Comparison of ENCODE assay signal across 21 cellular contexts in genomic region chr6:11012976-11013375, GRCh38. TPM values are rescaled to one million over a fixed set of nuclear protein-coding genes. Genes with fewer than 3 reads are reported as not detected.
"Had no signal": no experiment of that assay in that cellular context is flagged by ENCODE, and none has a peak within 500 bp of the region (broad histone marks: within the 10 kb centered on the region; RNA-seq: fewer than 3 reads in every experiment).

No MANE protein-coding gene starts in this region.

- H3K36me3 Mint-ChIP-seq: activated CD4-positive, alpha-beta memory T cell treated with anti-CD3 and anti-CD28 coated beads for 36 hours; immature natural killer cell had no signal

- H3K4me3 ChIP-seq: cardiac muscle cell, left lung, upper lobe of right lung had no signal

- H3K9me3 ChIP-seq: left lung, upper lobe of right lung had no signal

- H3K27ac ChIP-seq: cardiac muscle cell, foreskin keratinocyte, left lung, upper lobe of right lung had no signal

- H3K27ac Mint-ChIP-seq: activated CD4-positive, alpha-beta memory T cell treated with anti-CD3 and anti-CD28 coated beads for 36 hours; activated naive CD4-positive, alpha-beta T cell treated with anti-CD3 and anti-CD28 coated beads for 36 hours; dendritic cell treated with granulocyte-macrophage colony-stimulating factor and Interleukin-4, amounts not matched to agents 40 ng/mL and 50 ng/mL, for 4 days; immature natural killer cell; nephron progenitor cell had no signal

- H3K4me1 Mint-ChIP-seq: immature natural killer cell had no signal

- DNase-seq: activated CD4-positive, alpha-beta memory T cell treated with anti-CD3 and anti-CD28 coated beads for 36 hours; activated CD4-positive, alpha-beta T cell treated with anti-CD3 and anti-CD28 coated beads for 48 hours; activated effector memory CD4-positive, alpha-beta T cell treated with Interleukin-2 at 50 U/mL for 16 hours; activated naive CD4-positive, alpha-beta T cell treated with anti-CD3 and anti-CD28 coated beads for 36 hours; activated T-cell treated with anti-CD3 and anti-CD28 coated beads, Interleukin-2, amount 50 U/mL, for 48 hours; effector CD4-positive, alpha-beta T cell; foreskin keratinocyte; immature natural killer cell; left lung; mammary epithelial cell; nephron progenitor cell; retina; stimulated activated CD4-positive, alpha-beta T cell treated with anti-CD3 and anti-CD28 coated beads, Interleukin-12 subunit alpha, Interleukin-12 subunit beta, amount 100 ng/mL, for 4 hours; stimulated activated CD4-positive, alpha-beta T cell treated with anti-CD3 and anti-CD28 coated beads, Interleukin-4, amount 100 ng/mL, for 4 hours; stimulated activated naive CD8-positive, alpha-beta T cell treated with anti-CD3 and anti-CD28 coated beads, Interleukin-15, Interleukin-2, amounts not matched to agents 100 U/mL and 50 U/mL, for 24 hours; T-helper 2 cell; upper lobe of right lung had no signal

- FAIRE-seq: endometrium had no signal

- H3K4me3 Mint-ChIP-seq: activated CD4-positive, alpha-beta memory T cell treated with anti-CD3 and anti-CD28 coated beads for 36 hours; activated naive CD4-positive, alpha-beta T cell treated with anti-CD3 and anti-CD28 coated beads for 36 hours; dendritic cell treated with granulocyte-macrophage colony-stimulating factor and Interleukin-4, amounts not matched to agents 40 ng/mL and 50 ng/mL, for 4 days; immature natural killer cell; nephron progenitor cell had no signal

- H3K9me3 Mint-ChIP-seq: activated CD4-positive, alpha-beta memory T cell treated with anti-CD3 and anti-CD28 coated beads for 36 hours; activated naive CD4-positive, alpha-beta T cell treated with anti-CD3 and anti-CD28 coated beads for 36 hours; dendritic cell treated with granulocyte-macrophage colony-stimulating factor and Interleukin-4, amounts not matched to agents 40 ng/mL and 50 ng/mL, for 4 days; immature natural killer cell; nephron progenitor cell had no signal

- H3K4me1 ChIP-seq: left lung had no signal

- H3K27me3 ChIP-seq: cardiac muscle cell, foreskin keratinocyte had no signal

- H3K36me3 ChIP-seq: cardiac muscle cell, left lung, upper lobe of right lung had no signal

RNA-seq across cellular contexts. Expression of gene ELOVL2, which starts 31.1 kb away (rescaled TPM):
- total RNA-seq: activated CD4-positive, alpha-beta memory T cell treated with anti-CD3 and anti-CD28 coated beads for 36 hours; activated naive CD4-positive, alpha-beta T cell treated with anti-CD3 and anti-CD28 coated beads for 36 hours; mammary epithelial cell; mononuclear cell had no signal
- polyA plus RNA-seq: cardiac muscle cell, immature natural killer cell, mammary epithelial cell had no signal
